Comparison of ENCODE assay signal across 27 cellular contexts in the genomic region with DNA sequence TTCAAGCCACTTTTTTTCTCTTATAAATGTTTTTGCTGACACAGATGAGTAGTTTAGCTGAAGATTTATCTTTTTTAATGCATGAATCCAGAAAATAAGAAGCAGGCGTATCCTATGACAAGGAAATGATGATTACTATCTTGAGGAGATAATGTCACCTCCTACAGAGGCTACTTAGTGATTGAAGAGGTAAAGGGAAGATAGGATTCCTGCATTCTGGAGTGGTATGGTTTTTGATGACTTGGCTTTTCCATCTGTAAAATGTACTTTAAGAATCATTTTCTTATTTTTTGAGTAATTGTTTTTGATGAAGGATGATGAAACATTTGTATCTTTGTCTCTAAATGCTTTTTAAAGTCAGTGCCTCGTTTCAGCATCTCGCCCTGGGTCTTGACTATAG.
"Had no signal": no experiment of that assay in that cellular context is flagged by ENCODE, and none has a peak within 500 bp of the region (broad histone marks: within the 10 kb centered on the region; RNA-seq: fewer than 3 reads in every experiment).

No MANE protein-coding gene starts in this region.

- H3K4me3 ChIP-seq: left lung, lower lobe of right lung, pancreas, prostate gland, sigmoid colon, tibial nerve, uterus had no signal

- H3K36me3 ChIP-seq: left lung, lower lobe of right lung, pancreas, prostate gland, sigmoid colon, spleen, tibial nerve, uterus had no signal

- H3K9me3 ChIP-seq: left lung, lower lobe of right lung, pancreas, prostate gland, sigmoid colon, spleen, tibial nerve, uterus had no signal

- H3K27ac ChIP-seq: lower lobe of right lung, pancreas, prostate gland, sigmoid colon, tibial nerve, uterus had no signal

- H3K4me1 ChIP-seq: lower lobe of right lung, pancreas, prostate gland, tibial nerve, uterus had no signal

- H3K27me3 ChIP-seq: left lung, pancreas, sigmoid colon, tibial nerve, uterus had no signal

- DNase-seq: hypothalamus; immature natural killer cell; kidney; left colon; left lung; lower lobe of right lung; mammary epithelial cell; mesenchymal stem cell; naive B cell; natural killer cell; nephron progenitor cell; nucleus accumbens; pancreas; retina; right cardiac atrium; sigmoid colon; small intestine; spleen; stimulated activated CD4-positive, alpha-beta T cell treated with anti-CD3 and anti-CD28 coated beads, Interleukin-4, amount 100 ng/mL, for 24 hours; stimulated activated naive CD4-positive, alpha-beta T cell; stimulated activated naive CD8-positive, alpha-beta T cell treated with anti-CD3 and anti-CD28 coated beads, Interleukin-15, amount 100 ng/mL, for 72 hours; substantia nigra; uterus had no signal

- FAIRE-seq: islet of Langerhans, kidney, pancreas, small intestine had no signal

- ATAC-seq: left colon; left lung; lower lobe of right lung; natural killer cell; pancreas; right cardiac atrium; stimulated activated effector memory CD8-positive, alpha-beta T cell treated with anti-CD3 and anti-CD28 coated beads, Interleukin-12 subunit alpha, Interleukin-12 subunit beta, amount 100 ng/mL, for 72 hours; stimulated activated naive CD8-positive, alpha-beta T cell treated with anti-CD3 and anti-CD28 coated beads, Interleukin-15, amount 100 ng/mL, for 72 hours had no signal
